Comparison of ENCODE assay signal across 16 cellular contexts in genomic region chr15:59420986-59421618, GRCh38. TPM values are rescaled to one million over a fixed set of nuclear protein-coding genes. Genes with fewer than 3 reads are reported as not detected.
A peak's percentile ranks its signal among the peaks of the same experiment; 100 is the strongest.
DNase-seq lines count a peak whose midpoint lies in the region; ATAC-seq, FAIRE-seq and TF ChIP-seq lines count a peak whose summit lies in the region.
"Had no signal": no experiment of that assay in that cellular context is flagged by ENCODE, and none has a peak within 500 bp of the region (broad histone marks: within the 10 kb centered on the region; RNA-seq: fewer than 3 reads in every experiment).

No MANE protein-coding gene starts in this region.

- H3K9ac ChIP-seq in GM12878 (ENCODE audit: control insufficient read depth, insufficient read depth, low read length) = no peak overlapping the region

- in situ Hi-C loops in GM12878 (cut with MboI) = no loop called here

- no peaks in the 10 kb centered on the region for H3K36me3 Mint-ChIP-seq in naive thymus-derived CD4-positive, alpha-beta T cell

- H3K27ac Mint-ChIP-seq in naive thymus-derived CD4-positive, alpha-beta T cell = no peak overlapping the region

- H3K27ac ChIP-seq in cardiac muscle cell (no peak overlapping the region), GM12878 (ENCODE audit: control insufficient read depth, insufficient read depth) (no peak overlapping the region)
- no peak overlapping the region for H3K27ac ChIP-seq in naive thymus-derived CD4-positive, alpha-beta T cell (ENCODE audit: low read depth, low read length)
- H3K27ac ChIP-seq: thoracic aorta had no signal

- TF ChIP-seq EP300 in GM12878 (IDR thresholded peaks at IDR 0.05; ENCODE audit: borderline replicate concordance in 1 of 2, control insufficient read depth in 1 of 2, low read depth in 2 of 2, low read length in 2 of 2) = no peak

- TF ChIP-seq RAD21 in GM12878 (IDR thresholded peaks at IDR 0.05; ENCODE audit: insufficient read depth, low read depth, low read length) = no peak

- peak; percentile 71 to 72 for DNase-seq in cardiac muscle cell (ENCODE audit: low read depth in 1 of 2, low spot score in 1 of 2)
- DNase-seq in cardiac septum (ENCODE audit: low spot score) = no peak
- no peak for DNase-seq in GM12878 (ENCODE audit: low read depth, low spot score)
- peak; percentile 12 for DNase-seq in glomerular endothelial cell (ENCODE audit: extremely low read depth, low read depth, low spot score)
- DNase-seq in naive thymus-derived CD4-positive, alpha-beta T cell = no peak
- no peak for DNase-seq in left lobe of liver (ENCODE audit: low spot score)
- DNase-seq in activated CD4-positive, alpha-beta T cell treated with anti-CD3 and anti-CD28 coated beads, Interleukin-2, amount 50 U/mL, for 48 hours = no peak
- no peak for DNase-seq in GM19239 (ENCODE audit: insufficient read length, low spot score)
- DNase-seq: 8988T, Calu3, cortex of kidney, NCI-H1105, NCI-H510A treated with DMSO at 0.1 percent for 48 hours, RPMI8226, small intestine had no signal

- no TSS peak for BruUV-seq in GM12878 (replicated peaks; lab: Mats Ljungman, UMichigan)

- H3K4me1 ChIP-seq in cardiac muscle cell (ENCODE audit: low read depth) (no peaks in the 10 kb centered on the region), GM12878 (ENCODE audit: control insufficient read depth, insufficient read depth, low read length) (peaks cover 10% of the 10 kb centered on the region; the same call in 1 of the 2 replicates)
- H3K4me1 ChIP-seq in naive thymus-derived CD4-positive, alpha-beta T cell (ENCODE audit: control insufficient read depth in 2 of 2, insufficient read depth in 2 of 2, low read length in 2 of 2) = no peaks in the 10 kb centered on the region

- peaks cover 0 to 21% (median 0%) of the 10 kb centered on the region in 7 donors for H3K4me1 Mint-ChIP-seq in naive thymus-derived CD4-positive, alpha-beta T cell

- H3K9me3 ChIP-seq in cardiac muscle cell (ENCODE audit: low read depth) (no peaks in the 10 kb centered on the region), GM12878 (replicated peaks; ENCODE audit: control insufficient read depth, insufficient read depth, low read length) (no peaks in the 10 kb centered on the region)
- no peaks in the 10 kb centered on the region for H3K9me3 ChIP-seq in naive thymus-derived CD4-positive, alpha-beta T cell (ENCODE audit: control insufficient read depth in 2 of 3, low read length in 3 of 3)
- H3K9me3 ChIP-seq: thoracic aorta had no signal

- no peak for ATAC-seq in GM12878
- no peak for ATAC-seq in naive thymus-derived CD4-positive, alpha-beta T cell
- no peak for ATAC-seq in left lobe of liver

- no peaks in the 10 kb centered on the region for H4K20me1 ChIP-seq in GM12878 (ENCODE audit: control insufficient read depth, insufficient read depth)

- H3K27me3 Mint-ChIP-seq in naive thymus-derived CD4-positive, alpha-beta T cell = peaks cover 8 to 64% (median 21%) of the 10 kb centered on the region in 5 donors

- SMC1A ChIA-PET in GM12878 (lab: Charles Lee; ENCODE audit: uncharacterized antibody, unreplicated experiment) = interaction anchor here (1.0 kb wide), 1 partner anchor 11 kb away, joined by 3 read pairs; no protein-coding TSS in a partner anchor

- WGBS in GM12878 (ENCODE audit: insufficient coverage, insufficient replicate concordance, low lambda C conversion rate, missing lambda C conversion rate) = 76% methylated on average over 11 of the region's 16 CpGs

- H2AFZ ChIP-seq in GM12878 (ENCODE audit: control insufficient read depth, low read depth, low read length) = no peak overlapping the region

- intact Hi-C loops in cardiac septum (cut with DNase I) (no loop called here), GM12878 (cut with micrococcal nuclease; ENCODE audit: unreplicated experiment) (no loop called here)
- intact Hi-C loops in naive thymus-derived CD4-positive, alpha-beta T cell (cut with micrococcal nuclease) = no loop called here

- H3K36me3 ChIP-seq in cardiac muscle cell (no peaks in the 10 kb centered on the region), GM12878 (ENCODE audit: control insufficient read depth in 2 of 2, insufficient read depth in 2 of 2, low read length in 1 of 2) (no peaks in the 10 kb centered on the region)
- no peaks in the 10 kb centered on the region for H3K36me3 ChIP-seq in naive thymus-derived CD4-positive, alpha-beta T cell (ENCODE audit: control insufficient read depth in 2 of 3, insufficient read depth in 3 of 3, low read length in 3 of 3)
- H3K36me3 ChIP-seq: thoracic aorta had no signal

- TF ChIP-seq POLR2A in GM12878 (IDR thresholded peaks at IDR 0.05; ENCODE audit: low read depth, low read length) = no peak

- no peaks in the 10 kb centered on the region for H3K9me3 Mint-ChIP-seq in naive thymus-derived CD4-positive, alpha-beta T cell

- H3K27me3 ChIP-seq in cardiac muscle cell = peaks cover 12% of the 10 kb centered on the region
- H3K27me3 ChIP-seq in GM12878 (replicated peaks in 1 of 2; ENCODE audit: control insufficient read depth in 2 of 2, insufficient read depth in 2 of 2, low read length in 1 of 2) = no peaks in the 10 kb centered on the region
- H3K27me3 ChIP-seq in naive thymus-derived CD4-positive, alpha-beta T cell (ENCODE audit: control insufficient read depth in 2 of 2, insufficient read depth in 2 of 2, low read length in 2 of 2) = peaks cover 0 to 5% of the 10 kb centered on the region in 2 donors

- CTCF ChIA-PET in GM12878 (lab: Yijun Ruan, JAX) = interaction anchor here (2.5 kb wide), 1 partner anchor 80 kb away, joined by 7 read pairs; no protein-coding TSS in a partner anchor
- CTCF ChIA-PET in naive thymus-derived CD4-positive, alpha-beta T cell (lab: Charles Lee) = no interaction called here

- H3K79me2 ChIP-seq in GM12878 (ENCODE audit: control insufficient read depth, insufficient read depth, low read length) = no peaks in the 10 kb centered on the region

- POLR2A ChIA-PET in GM12878 (lab: Charles Lee) = no interaction called here
- POLR2A ChIA-PET in naive thymus-derived CD4-positive, alpha-beta T cell (lab: Charles Lee) = no interaction called here

- RAD21 ChIA-PET in GM12878 (lab: Charles Lee; ENCODE audit: unreplicated experiment) = no interaction called here

- no peak overlapping the region for H3K4me3 ChIP-seq in cardiac muscle cell
- H3K4me3 ChIP-seq in GM12878 = no peak overlapping the region
- no peak overlapping the region for H3K4me3 ChIP-seq in naive thymus-derived CD4-positive, alpha-beta T cell (ENCODE audit: low read length)
- H3K4me3 ChIP-seq: thoracic aorta had no signal

- TF ChIP-seq CTCF in cardiac muscle cell (IDR thresholded peaks at IDR 0.05; ENCODE audit: low read depth, low read length) (no peak), GM12878 (IDR thresholded peaks at IDR 0.05 in 2 of 3, conservative IDR thresholded peaks at IDR 0.05 in 1 of 3; ENCODE audit: control insufficient read depth in 2 of 3, extremely low read depth in 1 of 3, insufficient read depth in 1 of 3, low read depth in 3 of 3, low read length in 3 of 3) (no peak)

- H3K4me2 ChIP-seq in GM12878 (ENCODE audit: control insufficient read depth, insufficient read depth) = no peak overlapping the region

- FAIRE-seq in GM12878 (lab: Jason Lieb, UNC) (no peak), GM19239 (lab: Jason Lieb, UNC) (no peak)
- FAIRE-seq: small intestine had no signal

- no peak overlapping the region for H3K4me3 Mint-ChIP-seq in naive thymus-derived CD4-positive, alpha-beta T cell

RNA-seq across cellular contexts. Expression of gene FAM81A, which starts 16.9 kb away (rescaled TPM):
- total RNA-seq in cardiac muscle cell (1.8 and 3.2 TPM in 2 replicates), cardiac septum (1.8 TPM), GM12878 (2014; rRNA removed) (12.5 and 14.7 TPM in 2 replicates), GM12878 (2014; rRNA removed; fragmentation: Illumina TruSeq; extraction: Trizol) (16.5 and 16.8 TPM in 2 replicates), GM12878 (2021) (19.9 and 20.2 TPM in 2 replicates), glomerular endothelial cell (0.41 TPM in 1 of 2 replicates, not detected in the other), left lobe of liver (not detected)
- polyA plus RNA-seq in cardiac muscle cell (2.9 and 5.1 TPM in 2 replicates), GM12878 (2011; rRNA removed) (0.18 and 0.40 TPM in 2 replicates), GM12878 (2014; fragmentation: Illumina TruSeq; extraction: Trizol) (15.1 and 18.9 TPM in 2 replicates), GM12878 (2014; fragmentation: Nextera tagmentation; extraction: Ambion mirVana) (1 to 10 TPM; 7.6 to 9.0 TPM), GM12878 (2014; rRNA removed) (13.4 and 15.8 TPM in 2 replicates), GM12878 (2016; fragmentation: Nextera tagmentation; extraction: Ambion mirVana) (10 to 100 TPM; 23.9 to 34.5 TPM)
- total RNA-seq in GM12878 (2013; cell fraction: nucleolus; rRNA removed) = 10.2 and 16.8 TPM in 2 replicates
- polyA plus RNA-seq in GM12878 (2011; ENCODE audit: low read depth) = 3.7 TPM
- 0.07 and 0.13 TPM in 2 replicates for polyA plus RNA-seq in GM12878 (2011; cell fraction: cytosol; rRNA removed)
- polyA plus RNA-seq in GM12878 (2011; cell fraction: nucleus; rRNA removed) = 0.22 and 0.95 TPM in 2 replicates
- 8.8 and 10.9 TPM in 2 replicates for polyA plus RNA-seq in GM12878 (2012)
- 0.21 TPM in 1 of 2 replicates, not detected in the other for polyA minus RNA-seq in GM12878 (2011; rRNA and poly(A)+ RNA removed)
- not detected in 2 replicates for polyA minus RNA-seq in GM12878 (2011; cell fraction: cytosol; rRNA and poly(A)+ RNA removed)
- polyA minus RNA-seq in GM12878 (2011; cell fraction: nucleus; rRNA and poly(A)+ RNA removed) = not detected in 2 replicates
- total RNA-seq in naive thymus-derived CD4-positive, alpha-beta T cell = 1 to 10 TPM in 1 of 5 experiments, under 1 TPM in 2, not detected in 2; 0.27 to 1.1 (median 0.61) TPM
- polyA plus RNA-seq in naive thymus-derived CD4-positive, alpha-beta T cell = not detected

RNA-seq across cellular contexts. Expression of gene MYO1E, which starts 48.4 kb away (rescaled TPM):
- total RNA-seq in cardiac muscle cell (22.0 and 26.0 TPM in 2 replicates), cardiac septum (41.0 TPM), GM12878 (2014; rRNA removed) (55.9 and 59.3 TPM in 2 replicates), GM12878 (2014; rRNA removed; fragmentation: Illumina TruSeq; extraction: Trizol) (70.5 and 76.5 TPM in 2 replicates), GM12878 (2021) (256 and 266 TPM in 2 replicates), glomerular endothelial cell (108 and 137 TPM in 2 replicates), left lobe of liver (81.4 TPM)
- polyA plus RNA-seq in cardiac muscle cell (27.7 and 36.0 TPM in 2 replicates), GM12878 (2011; rRNA removed) (33.3 and 68.3 TPM in 2 replicates), GM12878 (2014; fragmentation: Illumina TruSeq; extraction: Trizol) (77.9 and 93.5 TPM in 2 replicates), GM12878 (2014; fragmentation: Nextera tagmentation; extraction: Ambion mirVana) (10 to 100 TPM; 10.3 to 27.5 TPM), GM12878 (2014; rRNA removed) (43.7 and 46.9 TPM in 2 replicates), GM12878 (2016; fragmentation: Nextera tagmentation; extraction: Ambion mirVana) (100 to 1,000 TPM; 189 to 191 TPM)
- total RNA-seq in GM12878 (2013; cell fraction: nucleolus; rRNA removed) = 732 and 834 TPM in 2 replicates
- 15.6 TPM for polyA plus RNA-seq in GM12878 (2011; ENCODE audit: low read depth)
- polyA plus RNA-seq in GM12878 (2011; cell fraction: cytosol; rRNA removed) = 16.2 and 18.4 TPM in 2 replicates
- polyA plus RNA-seq in GM12878 (2011; cell fraction: nucleus; rRNA removed) = 21.3 TPM in 2 replicates
- 92.0 and 138 TPM in 2 replicates for polyA plus RNA-seq in GM12878 (2012)
- 25.2 and 53.3 TPM in 2 replicates for polyA minus RNA-seq in GM12878 (2011; rRNA and poly(A)+ RNA removed)
- polyA minus RNA-seq in GM12878 (2011; cell fraction: cytosol; rRNA and poly(A)+ RNA removed) = 11.1 TPM in 2 replicates
- 42.3 and 48.9 TPM in 2 replicates for polyA minus RNA-seq in GM12878 (2011; cell fraction: nucleus; rRNA and poly(A)+ RNA removed)
- total RNA-seq in naive thymus-derived CD4-positive, alpha-beta T cell = 10 to 100 TPM in 2 of 5 experiments, 1 to 10 TPM in 3; 2.3 to 67.1 (median 3.7) TPM
- polyA plus RNA-seq in naive thymus-derived CD4-positive, alpha-beta T cell = not detected

Comparison
In these comparisons a context has a peak if more than half of its experiments do, and no peak if none do; other contexts are left out.
1. DNase-seq: peak in cardiac muscle cell (2 of 2) and glomerular endothelial cell (single experiment); none in cardiac septum (single experiment), GM12878 (single experiment), naive thymus-derived CD4-positive, alpha-beta T cell (0 of 9), left lobe of liver (single experiment), activated CD4-positive, alpha-beta T cell treated with anti-CD3 and anti-CD28 coated beads, Interleukin-2, amount 50 U/mL, for 48 hours (0 of 2) and GM19239 (single experiment).